In genomic region chrX:43940811-43941210, GRCh38 we compare ENCODE assay signal across 18 cellular contexts. TPM values are rescaled to one million over a fixed set of nuclear protein-coding genes. Genes with fewer than 3 reads are reported as not detected.
DNase-seq lines count a peak whose midpoint lies in the region; ATAC-seq and TF ChIP-seq lines count a peak whose summit lies in the region.
"Had no signal": no experiment of that assay in that cellular context is flagged by ENCODE, and none has a peak within 500 bp of the region (broad histone marks: within the 10 kb centered on the region; RNA-seq: fewer than 3 reads in every experiment).

No MANE protein-coding gene starts in this region.

- ATAC-seq in HG02852 (IDR thresholded peaks at IDR 0.05; ENCODE audit: unreplicated experiment): no peak
- ATAC-seq: Panc1 had no signal

- peak overlapping the region; percentile 68 for H3K27ac Mint-ChIP-seq in chondrocyte (ENCODE audit: unreplicated experiment)
- H3K27ac Mint-ChIP-seq: activated naive CD4-positive, alpha-beta T cell treated with anti-CD3 and anti-CD28 coated beads, Interleukin-2, amount 50 U/mL, for 72 hours; memory B cell; progenitor cell of endocrine pancreas; stimulated activated naive CD8-positive, alpha-beta T cell treated with anti-CD3 and anti-CD28 coated beads, Interleukin-15, Interleukin-2, amounts not matched to agents 100 ng/mL and 50 ng/mL, for 24 hours had no signal

- H3K4me3 ChIP-seq in mesodermal cell (ENCODE audit: extremely low read depth, insufficient read depth, low read length, poor library complexity, severe bottlenecking) (no peak overlapping the region), Peyer's patch (no peak overlapping the region)
- H3K4me3 ChIP-seq: heart right ventricle had no signal

- H3K4me1 ChIP-seq in mesodermal cell (ENCODE audit: control insufficient read depth, insufficient read depth, low read length, poor library complexity, severe bottlenecking) (no peaks in the 10 kb centered on the region), Peyer's patch (no peaks in the 10 kb centered on the region)
- H3K4me1 ChIP-seq: heart right ventricle had no signal

- H3K36me3 ChIP-seq in mesodermal cell (ENCODE audit: control insufficient read depth, insufficient read depth, low read length) (no peaks in the 10 kb centered on the region), Peyer's patch (no peaks in the 10 kb centered on the region)
- H3K36me3 ChIP-seq: heart right ventricle had no signal

- H3K36me3 Mint-ChIP-seq in chondrocyte (ENCODE audit: low read depth): no peaks in the 10 kb centered on the region
- H3K36me3 Mint-ChIP-seq: activated naive CD4-positive, alpha-beta T cell treated with anti-CD3 and anti-CD28 coated beads, Interleukin-2, amount 50 U/mL, for 72 hours; memory B cell had no signal

- no peaks in the 10 kb centered on the region for H3K27me3 ChIP-seq in Peyer's patch

- H3K4me1 Mint-ChIP-seq in chondrocyte (ENCODE audit: low read depth): peaks cover 6% of the 10 kb centered on the region
- H3K4me1 Mint-ChIP-seq: memory B cell had no signal

- DNase-seq in GM03348 (ENCODE audit: low spot score): peak; percentile 4
- peak; percentile 71 to 92 for DNase-seq in NCI-H446 (lab: John Stamatoyannopoulos, UW)
- no peak for DNase-seq in chondrocyte (ENCODE audit: low spot score)
- DNase-seq in NCI-H146 treated with DMSO at 0.1 percent for 48 hours (lab: John Stamatoyannopoulos, UW; ENCODE audit: unreplicated experiment): no peak
- no peak for DNase-seq in Peyer's patch
- no peak for DNase-seq in retina
- DNase-seq: heart right ventricle; NCI-H1694; stimulated activated CD4-positive, alpha-beta T cell treated with anti-CD3 and anti-CD28 coated beads, Interleukin-4, amount 100 ng/mL, for 4 hours; T1000 had no signal

- WGBS in mesodermal cell (ENCODE audit: insufficient coverage in 2 of 2), 2 experiments: 25 to 42% methylated on average over 1 to 2 of the region's 2 CpGs

- no peak for TF ChIP-seq POLR2A in Peyer's patch (IDR thresholded peaks at IDR 0.05)

- peaks cover 2% of the 10 kb centered on the region for H3K9me3 Mint-ChIP-seq in chondrocyte (ENCODE audit: low read depth)
- H3K9me3 Mint-ChIP-seq: activated naive CD4-positive, alpha-beta T cell treated with anti-CD3 and anti-CD28 coated beads, Interleukin-2, amount 50 U/mL, for 72 hours; memory B cell; stimulated activated naive CD8-positive, alpha-beta T cell treated with anti-CD3 and anti-CD28 coated beads, Interleukin-15, Interleukin-2, amounts not matched to agents 100 ng/mL and 50 ng/mL, for 24 hours had no signal

- H3K4me3 Mint-ChIP-seq in chondrocyte (ENCODE audit: unreplicated experiment): no peak overlapping the region
- H3K4me3 Mint-ChIP-seq: memory B cell; stimulated activated naive CD8-positive, alpha-beta T cell treated with anti-CD3 and anti-CD28 coated beads, Interleukin-15, Interleukin-2, amounts not matched to agents 100 ng/mL and 50 ng/mL, for 24 hours had no signal

- H3K27me3 Mint-ChIP-seq in chondrocyte (ENCODE audit: low read depth): peaks cover 3% of the 10 kb centered on the region
- H3K27me3 Mint-ChIP-seq: memory B cell; progenitor cell of endocrine pancreas; stimulated activated naive CD8-positive, alpha-beta T cell treated with anti-CD3 and anti-CD28 coated beads, Interleukin-15, Interleukin-2, amounts not matched to agents 100 ng/mL and 50 ng/mL, for 24 hours had no signal

- TF ChIP-seq CTCF in chondrocyte (IDR thresholded peaks at IDR 0.05) (no peak), Peyer's patch (IDR thresholded peaks at IDR 0.05) (no peak)

- peak overlapping the region; percentile 69 for H3K27ac ChIP-seq in mesodermal cell (ENCODE audit: low read depth, low read length, severe bottlenecking)
- H3K27ac ChIP-seq in Peyer's patch: no peak overlapping the region
- H3K27ac ChIP-seq: heart right ventricle had no signal

- H3K9me3 ChIP-seq in mesodermal cell (ENCODE audit: control insufficient read depth, low read length) (no peaks in the 10 kb centered on the region), Peyer's patch (no peaks in the 10 kb centered on the region)
- H3K9me3 ChIP-seq: heart right ventricle had no signal

RNA-seq across cellular contexts. Expression of gene NDP, which starts 32.4 kb away (rescaled TPM):
- total RNA-seq in chondrocyte (1.5 to 1.7 TPM in 2 of 3 replicates, not detected in the other), Peyer's patch (1 to 10 TPM in 1 of 4 donors, not detected in 3; 4.7 TPM)
- 0.44 TPM for polyA plus RNA-seq in mesodermal cell (2013, experiment 1 of 2)
- polyA plus RNA-seq in mesodermal cell (2013, experiment 2 of 2): 1.3 TPM
- total RNA-seq: activated naive CD4-positive, alpha-beta T cell treated with anti-CD3 and anti-CD28 coated beads, Interleukin-2, amount 50 U/mL, for 72 hours; progenitor cell of endocrine pancreas had no signal

RNA-seq across cellular contexts. Expression of gene MAOB, which starts 58.6 kb away (rescaled TPM):
- total RNA-seq in chondrocyte: 0.36 to 3.2 TPM (median 2.9 TPM) in 3 replicates
- 0.41 TPM for polyA plus RNA-seq in mesodermal cell (2013, experiment 1 of 2)
- 0.35 TPM for polyA plus RNA-seq in mesodermal cell (2013, experiment 2 of 2)
- total RNA-seq in Peyer's patch: 10 to 100 TPM; 13.2 to 81.8 (median 64.2) TPM
- total RNA-seq: activated naive CD4-positive, alpha-beta T cell treated with anti-CD3 and anti-CD28 coated beads, Interleukin-2, amount 50 U/mL, for 72 hours; dermis microvascular lymphatic vessel endothelial cell had no signal

Comparison
In these comparisons a context has a peak if more than half of its experiments do, and no peak if none do; other contexts are left out.
1. DNase-seq: peak in GM03348 (single experiment) and NCI-H446 (2 of 2); none in chondrocyte (single experiment), NCI-H146 treated with DMSO at 0.1 percent for 48 hours (single experiment), Peyer's patch (0 of 3) and retina (single experiment).